In genomic region chr5:146203872-146204192, GRCh38 we compare ENCODE assay signal across 1 cellular context.
TF ChIP-seq lines count a peak whose summit lies in the region.

No MANE protein-coding gene starts in this region.

TF ChIP-seq in K562, 482 proteins besides CTCF, POLR2A, EP300 and RAD21:
- TF ChIP-seq CREB1 (IDR thresholded peaks at IDR 0.05) (0 out of 2 replicates have a peak, but pooled peaks have one; percentile 5), CREB1 (CRISPR knock-in tag; IDR thresholded peaks at IDR 0.05) (no peak), VEZF1 (CRISPR knock-in tag; IDR thresholded peaks at IDR 0.05) (peak; percentile 67), ZNF740 (CRISPR knock-in tag; IDR thresholded peaks at IDR 0.05) (peak; percentile 70), ZNF740 (tag; IDR thresholded peaks at IDR 0.05) (peak in 1 of 2 experiments; percentile 71; a peak in 2 of 4 replicates), TCFL5 (CRISPR knock-in tag; conservative IDR thresholded peaks at IDR 0.05) (no peak), CREB3L1 (IDR thresholded peaks at IDR 0.05; ENCODE audit: borderline replicate concordance, low read depth) (no peak), KAT7 (CRISPR knock-in tag; IDR thresholded peaks at IDR 0.05; ENCODE audit: borderline replicate concordance) (0 out of 2 replicates have a peak, but pooled peaks have one; percentile 13), ARID4B (CRISPR knock-in tag; IDR thresholded peaks at IDR 0.05) (peak; percentile 9; the same call in 1 of the 2 replicates)
